ENCODE assay signal across 24 cellular contexts in the genomic region with DNA sequence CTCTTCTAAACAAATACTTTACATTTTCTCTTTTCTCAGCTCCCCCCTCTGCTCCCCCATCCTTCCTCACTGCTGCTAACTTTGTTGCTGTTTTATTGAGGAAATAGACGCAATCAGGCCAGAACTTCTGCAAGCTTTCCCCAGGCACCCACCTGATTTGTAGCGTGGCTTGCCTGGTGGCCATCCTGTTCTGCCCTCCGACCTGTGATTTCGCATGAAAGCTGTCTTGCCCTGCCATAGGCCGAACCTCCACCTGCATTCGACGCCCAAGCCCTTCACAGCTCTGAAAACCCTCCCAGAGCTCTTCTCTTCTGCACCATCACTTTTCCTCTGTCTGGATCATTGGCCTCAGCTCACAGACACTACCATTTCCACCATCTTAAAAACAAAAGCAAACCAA.
"Had no signal": no experiment of that assay in that cellular context is flagged by ENCODE, and none has a peak within 500 bp of the region (broad histone marks: within the 10 kb centered on the region; RNA-seq: fewer than 3 reads in every experiment).

No MANE protein-coding gene starts in this region.

- H3K9me3 ChIP-seq: colonic mucosa, esophagus muscularis mucosa, mucosa of descending colon, tibial artery had no signal

- H3K4me1 Mint-ChIP-seq: central memory CD8-positive, alpha-beta T cell had no signal

- H3K4me1 ChIP-seq: colonic mucosa had no signal

- H3K27me3 ChIP-seq: colonic mucosa, esophagus muscularis mucosa, tibial artery had no signal

- H3K4me3 ChIP-seq: colonic mucosa, mucosa of descending colon had no signal

- H3K27ac ChIP-seq: colonic mucosa, VCaP had no signal

- FAIRE-seq: frontal cortex, islet of Langerhans, urothelium cell line had no signal

- DNase-seq: activated gamma-delta T cell treated with Interleukin-2 at 50 U/mL for 16 hours; activated T-cell treated with anti-CD3 and anti-CD28 coated beads, Interleukin-2, amount 50 U/mL, for 1 hour; aorta; colonic mucosa; dorsolateral prefrontal cortex; effector memory CD8-positive, alpha-beta T cell; head of caudate nucleus; hypothalamus; mesenchymal stem cell; mucosa of descending colon; nucleus accumbens; stimulated activated CD4-positive, alpha-beta T cell treated with anti-CD3 and anti-CD28 coated beads, Interleukin-4, amount 100 ng/mL, for 1 hour; stimulated activated naive CD8-positive, alpha-beta T cell treated with anti-CD3 and anti-CD28 coated beads, Interleukin-15, Interleukin-2, amounts not matched to agents 100 U/mL and 50 U/mL, for 24 hours; substantia nigra; tibial artery had no signal

- H3K9me3 Mint-ChIP-seq: central memory CD8-positive, alpha-beta T cell had no signal

- H3K4me3 Mint-ChIP-seq: central memory CD8-positive, alpha-beta T cell; effector memory CD8-positive, alpha-beta T cell had no signal

- H3K36me3 ChIP-seq: colonic mucosa, tibial artery had no signal

- H3K27ac Mint-ChIP-seq: activated naive CD4-positive, alpha-beta T cell treated with anti-CD3 and anti-CD28 coated beads, Interleukin-2, amount 50 U/mL, for 72 hours; effector memory CD8-positive, alpha-beta T cell had no signal

- ATAC-seq: activated naive CD4-positive, alpha-beta T cell treated with anti-CD3 and anti-CD28 coated beads, Interleukin-2, amount 50 U/mL, for 72 hours; effector memory CD8-positive, alpha-beta T cell; mucosa of descending colon; sciatic nerve; SK-N-SH treated with all-trans-retinoic acid at 6 μM for 48 hours; stimulated activated naive CD8-positive, alpha-beta T cell treated with anti-CD3 and anti-CD28 coated beads, Interleukin-15, Interleukin-2, amounts not matched to agents 100 U/mL and 50 U/mL, for 24 hours had no signal
